Comparison of ENCODE assay signal across 1 cellular context in genomic region chr12:122517877-122518276, GRCh38.
TF ChIP-seq lines count a peak whose summit lies in the region.

No MANE protein-coding gene starts in this region.

TF ChIP-seq in SK-N-SH, 30 proteins besides CTCF, POLR2A, EP300 and RAD21 (continued from another document):
- TF ChIP-seq USF2 (IDR thresholded peaks at IDR 0.05; ENCODE audit: borderline replicate concordance, low read depth, low read length) (no peak), NFIC (IDR thresholded peaks at IDR 0.05; ENCODE audit: borderline replicate concordance) (no peak), RXRA (IDR thresholded peaks at IDR 0.05; ENCODE audit: borderline replicate concordance, low read depth) (no peak), POLR2AphosphoS5 (IDR thresholded peaks at IDR 0.05; ENCODE audit: low read depth, low read length) (no peak)
